ENCODE assay signal across 21 cellular contexts in the genomic region with DNA sequence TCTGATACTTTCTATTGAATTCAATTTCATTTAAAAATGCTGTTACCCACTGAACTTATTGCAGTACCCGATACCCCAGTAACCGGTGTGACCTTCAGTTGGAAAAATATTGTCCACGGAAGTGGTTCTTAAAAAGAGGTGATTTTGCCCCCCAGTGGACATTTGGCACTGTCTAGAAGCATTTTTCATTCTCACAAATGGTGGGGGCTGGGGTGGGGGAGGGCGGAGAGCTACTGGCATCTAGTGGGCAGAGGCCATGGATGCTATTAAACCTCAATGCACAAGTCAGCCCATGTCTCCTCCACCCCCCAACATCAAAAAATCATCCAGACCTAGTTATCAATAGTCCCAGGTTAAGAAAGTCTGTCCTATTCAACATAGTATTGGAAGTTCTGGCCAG.
A peak's percentile ranks its signal among the peaks of the same experiment; 100 is the strongest.
DNase-seq lines count a peak whose midpoint lies in the region; FAIRE-seq and TF ChIP-seq lines count a peak whose summit lies in the region.
"Had no signal": no experiment of that assay in that cellular context is flagged by ENCODE, and none has a peak within 500 bp of the region (broad histone marks: within the 10 kb centered on the region; RNA-seq: fewer than 3 reads in every experiment).

No MANE protein-coding gene starts in this region.

- H3K36me3 ChIP-seq in WERI-Rb-1 = no peaks in the 10 kb centered on the region
- H3K36me3 ChIP-seq: gastroesophageal sphincter, upper lobe of left lung had no signal

- no peak overlapping the region for H3K27ac ChIP-seq in C4-2B
- no peak overlapping the region for H3K27ac ChIP-seq in WERI-Rb-1
- H3K27ac ChIP-seq: epithelial cell of prostate, gastroesophageal sphincter, upper lobe of left lung had no signal

- no peak overlapping the region for H3K4me3 ChIP-seq in WERI-Rb-1 (ENCODE audit: low read depth, low read length)
- H3K4me3 ChIP-seq: gastroesophageal sphincter, upper lobe of left lung had no signal

- TF ChIP-seq CTCF in C4-2B (conservative IDR thresholded peaks at IDR 0.05) (peak; percentile 15; the same call in 1 of the 2 replicates), WERI-Rb-1 (IDR thresholded peaks at IDR 0.05; ENCODE audit: low read depth, low read length) (peak; percentile 54)

- FAIRE-seq in H54 (lab: Jason Lieb, UNC) = no peak
- FAIRE-seq: small intestine had no signal

- DNase-seq in KBM-7 = peak; percentile 24
- peak; percentile 42 for DNase-seq in WERI-Rb-1
- DNase-seq in fibroblast of peridontal ligament (ENCODE audit: extremely low read depth) = peak; percentile 1
- no peak for DNase-seq in H54 (ENCODE audit: insufficient read length, low spot score)
- no peak for DNase-seq in LoVo (ENCODE audit: low spot score)
- DNase-seq in germinal center (ENCODE audit: low spot score) = no peak
- DNase-seq in NCI-H1930 (lab: John Stamatoyannopoulos, UW) = no peak
- DNase-seq: activated CD4-positive, CD25-positive, alpha-beta regulatory T cell treated with anti-CD3 and anti-CD28 coated beads, Interleukin-2, amount 50 U/mL, for 72 hours; activated naive CD8-positive, alpha-beta T cell treated with anti-CD3 and anti-CD28 coated beads for 36 hours; DMS53; Kasumi-1; left cardiac atrium; NCI-H1417; NCI-H2171 treated with DMSO at 0.1 percent for 48 hours; NCI-H774; small intestine; stimulated activated CD4-positive, alpha-beta T cell treated with anti-CD3 and anti-CD28 coated beads, Interleukin-4, amount 100 ng/mL, for 24 hours; upper lobe of left lung had no signal

- no peaks in the 10 kb centered on the region for H3K9me3 ChIP-seq in WERI-Rb-1 (ENCODE audit: severe bottlenecking)
- H3K9me3 ChIP-seq: gastroesophageal sphincter, upper lobe of left lung had no signal

- H3K27me3 ChIP-seq in WERI-Rb-1 (ENCODE audit: insufficient read depth, low read depth, severe bottlenecking) = peaks cover 20% of the 10 kb centered on the region
- H3K27me3 ChIP-seq: gastroesophageal sphincter, upper lobe of left lung had no signal

- in situ Hi-C loops in KBM-7 (cut with MboI; ENCODE audit: low pct_unique_long_range_greater_than_20kb, low sequenced_read_pairs) = no loop called here

- no peak for TF ChIP-seq POLR2A in H54 (IDR thresholded peaks at IDR 0.05; ENCODE audit: low read depth, low read length)

Comparison
In these comparisons a context has a peak if more than half of its experiments do, and no peak if none do; other contexts are left out.
1. DNase-seq: peak in KBM-7 (single experiment), WERI-Rb-1 (single experiment) and fibroblast of peridontal ligament (single experiment); none in H54 (single experiment), LoVo (single experiment), germinal center (single experiment) and NCI-H1930 (0 of 2).